ENCODE assay signal across 8 cellular contexts in the genomic region with DNA sequence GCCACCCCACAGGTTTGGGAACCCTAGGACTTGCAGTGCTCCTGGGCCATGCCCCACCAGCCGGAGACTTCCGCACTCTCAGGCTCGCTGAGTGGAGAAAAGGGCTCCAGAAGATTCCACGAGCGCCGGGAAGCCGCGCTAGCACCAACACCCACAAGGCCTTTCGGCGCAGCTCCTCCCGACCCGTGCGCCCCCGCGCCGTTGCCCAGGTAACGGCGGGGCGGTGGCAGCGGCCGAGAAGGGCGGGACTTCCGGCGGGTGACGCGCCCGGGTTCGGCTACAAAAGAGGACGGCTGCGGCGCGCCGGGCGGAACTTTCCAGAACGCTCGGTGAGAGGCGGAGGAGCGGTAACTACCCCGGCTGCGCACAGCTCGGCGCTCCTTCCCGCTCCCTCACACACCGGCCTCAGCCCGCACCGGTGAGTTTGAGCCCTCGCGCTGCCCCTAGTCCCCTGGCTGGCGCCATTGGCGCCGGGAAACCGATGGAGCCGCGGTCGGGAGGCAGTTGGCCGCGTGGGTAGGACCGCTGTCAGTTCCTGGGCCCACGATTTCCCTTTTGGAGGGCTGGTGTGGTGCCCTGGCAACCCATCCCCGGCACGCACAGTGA. TPM values are rescaled to one million over a fixed set of nuclear protein-coding genes. Genes with fewer than 3 reads are reported as not detected.
A peak's percentile ranks its signal among the peaks of the same experiment; 100 is the strongest.
DNase-seq lines count a peak whose midpoint lies in the region; ATAC-seq lines count a peak whose summit lies in the region.

DNAJA1 (plus strand) TSS at position 308 of the 606 bp plus-strand sequence. CDS start 1,212 bp downstream, outside the sequence.

- peak; percentile 97 for DNase-seq in Ammon's horn (ENCODE audit: low spot score)
- DNase-seq in NCI-H460 (ENCODE audit: extremely low read depth, low read depth) = peak; percentile 84
- peak; percentile 91 to 95 for DNase-seq in activated CD4-positive, alpha-beta T cell treated with anti-CD3 and anti-CD28 coated beads for 24 hours (ENCODE audit: low read depth in 2 of 2)
- DNase-seq in cerebellum (ENCODE audit: low spot score) = peak; percentile 96
- peak; percentile 96 for DNase-seq in kidney tubule cell (ENCODE audit: low spot score)
- DNase-seq in stimulated activated CD4-positive, alpha-beta T cell treated with anti-CD3 and anti-CD28 coated beads, Interleukin-1b, Interleukin-23, amount 100 ng/mL, for 1 hour (ENCODE audit: low read depth in 2 of 2) = peak; percentile 93

- peak; percentile 94 for ATAC-seq in GM19043 (IDR thresholded peaks at IDR 0.05; ENCODE audit: low read depth, unreplicated experiment)
- peak; percentile 93 for ATAC-seq in HG03354 (IDR thresholded peaks at IDR 0.05; ENCODE audit: poor library complexity, severe bottlenecking, unreplicated experiment)

RNA-seq across cellular contexts. Expression of gene DNAJA1, which starts in this region (rescaled TPM):
- 51.1 and 63.2 TPM in 2 replicates for total RNA-seq in NCI-H460 (2014; rRNA removed; shearing (Covaris generic))
- polyA plus RNA-seq in NCI-H460 (2014; cell fraction: nucleus; rRNA removed) = 52.4 and 67.6 TPM in 2 replicates
- 141 TPM for total RNA-seq in cerebellum

Comparison
In these comparisons a context has a peak if more than half of its experiments do, and no peak if none do; other contexts are left out.
1. Peak in every context shown above with its lines: DNase-seq and ATAC-seq.